In genomic region chr5:34658023-34658422, GRCh38 we compare ENCODE assay signal across 8 cellular contexts. TPM values are rescaled to one million over a fixed set of nuclear protein-coding genes. Genes with fewer than 3 reads are reported as not detected.
A peak's percentile ranks its signal among the peaks of the same experiment; 100 is the strongest.
DNase-seq lines count a peak whose midpoint lies in the region; ATAC-seq and TF ChIP-seq lines count a peak whose summit lies in the region.

No MANE protein-coding gene starts in this region.

- H3K9me3 ChIP-seq in HAP-1: no peaks in the 10 kb centered on the region
- H3K9me3 ChIP-seq in lung (ENCODE audit: control insufficient read depth in 2 of 2, insufficient read depth in 1 of 2, low read length in 1 of 2): no peaks in the 10 kb centered on the region

- WGBS in lung, 2 donors: 46 to 58% methylated on average over 4 of the region's 4 CpGs

- in situ Hi-C loops in ACHN (cut with HindIII; ENCODE audit: low pct_ligation_motif_present, low pct_unique_long_range_greater_than_20kb, low sequenced_read_pairs) (no loop called here), HAP-1 (cut with MboI; ENCODE audit: low sequenced_read_pairs) (no loop called here), astrocyte of the cerebellum (cut with HindIII; ENCODE audit: low sequenced_read_pairs) (no loop called here)

- H3K27ac ChIP-seq in lung (ENCODE audit: low read depth in 1 of 2, low read length in 1 of 2): no peak overlapping the region

- TF ChIP-seq CTCF in astrocyte of the cerebellum (IDR thresholded peaks at IDR 0.05; ENCODE audit: low read depth, low read length, missing control alignments): peak; percentile 31
- TF ChIP-seq CTCF in lung (IDR thresholded peaks at IDR 0.05; ENCODE audit: control extremely low read depth, extremely low read depth): no peak

- H3K36me3 ChIP-seq in HAP-1 (replicated peaks) (no peaks in the 10 kb centered on the region), lung (ENCODE audit: control insufficient read depth in 2 of 2, insufficient read depth in 2 of 2, low read length in 2 of 2) (no peaks in the 10 kb centered on the region)

- H3K27me3 ChIP-seq in HAP-1 (ENCODE audit: low read depth): no peaks in the 10 kb centered on the region
- H3K27me3 ChIP-seq in lung (ENCODE audit: control insufficient read depth, insufficient read depth): no peaks in the 10 kb centered on the region

- H3K4me1 ChIP-seq in HAP-1 (peaks cover 2% of the 10 kb centered on the region), lung (ENCODE audit: control insufficient read depth in 2 of 2, insufficient read depth in 2 of 2, low read length in 2 of 2) (peaks cover 0 to 11% of the 10 kb centered on the region in 2 donors)

- peak; percentile 33 for DNase-seq in ACHN
- peak in 1 of 2 experiments; percentile 27 for DNase-seq in HAP-1 (ENCODE audit: low spot score in 2 of 2)
- no peak for DNase-seq in astrocyte of the cerebellum (ENCODE audit: low read depth)
- DNase-seq in lung (ENCODE audit: low spot score): no peak
- no peak for DNase-seq in NCI-H226
- DNase-seq in amniotic stem cell (lab: John Stamatoyannopoulos, UW): no peak

- ATAC-seq in lung (ENCODE audit: insufficient read depth, low FRiP score) (no peak), HG02852 (IDR thresholded peaks at IDR 0.05; ENCODE audit: unreplicated experiment) (no peak), GM19452 (IDR thresholded peaks at IDR 0.05; ENCODE audit: unreplicated experiment) (no peak)

- peak overlapping the region; percentile 81 for H3K4me3 ChIP-seq in HAP-1
- peak overlapping the region; percentile 91 for H3K4me3 ChIP-seq in astrocyte of the cerebellum (ENCODE audit: low read depth, low read length)
- H3K4me3 ChIP-seq in lung: peak overlapping the region; percentile 70

RNA-seq across cellular contexts. Expression of gene RAI14, which starts 1.9 kb away (rescaled TPM):
- total RNA-seq in lung: 10 to 100 TPM; 65.1 to 91.5 TPM
- 10 to 100 TPM; 16.7 to 33.6 TPM for polyA plus RNA-seq in lung
